ENCODE assay signal across 26 cellular contexts in the genomic region with DNA sequence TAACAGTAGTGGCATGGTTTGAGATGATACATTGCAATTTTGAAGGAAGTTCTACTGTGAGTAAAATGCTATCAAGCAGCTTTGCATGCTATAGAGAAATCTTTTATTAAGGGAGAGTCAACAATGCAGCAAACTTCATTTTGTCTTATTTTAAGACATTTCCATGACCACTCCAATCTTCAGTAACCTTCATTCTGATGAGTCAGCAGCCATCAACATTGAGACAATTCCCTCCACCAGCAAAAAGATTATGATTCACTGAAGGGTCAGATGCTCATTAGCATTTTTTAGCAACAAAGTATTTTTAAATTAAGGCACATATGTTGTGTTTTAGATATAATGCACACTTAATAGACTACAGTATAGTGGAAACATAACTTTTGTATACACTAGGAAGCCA.
DNase-seq lines count a peak whose midpoint lies in the region; ATAC-seq, FAIRE-seq and TF ChIP-seq lines count a peak whose summit lies in the region.
"Had no signal": no experiment of that assay in that cellular context is flagged by ENCODE, and none has a peak within 500 bp of the region (broad histone marks: within the 10 kb centered on the region; RNA-seq: fewer than 3 reads in every experiment).

No MANE protein-coding gene starts in this region.

- H3K4me2 ChIP-seq in HepG2 (ENCODE audit: low read depth, low read length): no peak overlapping the region
- H3K4me2 ChIP-seq in IMR-90 (ENCODE audit: low read depth, low read length): no peak overlapping the region
- H3K4me2 ChIP-seq: BLaER1 had no signal

- peaks cover 1 to 19% (median 8%) of the 10 kb centered on the region in 8 donors for H3K9me3 Mint-ChIP-seq in CD4-positive, alpha-beta memory T cell
- H3K9me3 Mint-ChIP-seq: CD8-positive, alpha-beta T cell had no signal

- no peak overlapping the region for H3K27ac Mint-ChIP-seq in CD4-positive, alpha-beta memory T cell
- H3K27ac Mint-ChIP-seq: CD14-positive monocyte; CD8-positive, alpha-beta T cell had no signal

- FAIRE-seq in HepG2 (lab: Jason Lieb, UNC): no peak
- FAIRE-seq: GM12878, GM12892, GM18507, GM19239 had no signal

- no peak overlapping the region for H2BK15ac ChIP-seq in IMR-90 (ENCODE audit: low read depth, low read length)

- H3K36me3 Mint-ChIP-seq in CD4-positive, alpha-beta memory T cell: no peaks in the 10 kb centered on the region
- H3K36me3 Mint-ChIP-seq: CD14-positive monocyte; CD4-positive, CD25-positive, alpha-beta regulatory T cell; CD8-positive, alpha-beta T cell had no signal

- H2BK5ac ChIP-seq in IMR-90 (ENCODE audit: low read depth, low read length, poor library complexity, severe bottlenecking): no peak overlapping the region

- H3K4me3 ChIP-seq in HepG2 (replicated peaks in 1 of 3; ENCODE audit: insufficient read depth in 1 of 3, low read depth in 2 of 3, low read length in 3 of 3) (no peak overlapping the region), right lobe of liver (no peak overlapping the region), IMR-90 (ENCODE audit: insufficient read depth, low read depth, low read length) (no peak overlapping the region)
- H3K4me3 ChIP-seq in CD4-positive, alpha-beta memory T cell (ENCODE audit: low read length in 2 of 2): no peak overlapping the region
- H3K4me3 ChIP-seq: BLaER1, GM12878 had no signal

- H3K4me3 Mint-ChIP-seq in CD4-positive, alpha-beta memory T cell: no peak overlapping the region
- H3K4me3 Mint-ChIP-seq: CD14-positive monocyte; CD4-positive, CD25-positive, alpha-beta regulatory T cell; CD8-positive, alpha-beta T cell had no signal

- no peak overlapping the region for H3K9ac ChIP-seq in HepG2 (ENCODE audit: insufficient read depth, low read depth, low read length)
- H3K9ac ChIP-seq in IMR-90 (ENCODE audit: low read depth, low read length): no peak overlapping the region
- H3K9ac ChIP-seq: BLaER1 had no signal

- H2BK20ac ChIP-seq in IMR-90 (ENCODE audit: low read depth, low read length): no peak overlapping the region

- H3K23ac ChIP-seq in IMR-90 (ENCODE audit: low read depth, low read length): no peak overlapping the region

- no peak overlapping the region for H2AK9ac ChIP-seq in IMR-90 (replicated peaks; ENCODE audit: low read depth, low read length, poor library complexity)

- TF ChIP-seq EP300 in HepG2 (IDR thresholded peaks at IDR 0.05; ENCODE audit: low read depth in 2 of 2, low read length in 2 of 2) (no peak), HepG2 (CRISPR knock-in tag; IDR thresholded peaks at IDR 0.05; ENCODE audit: borderline replicate concordance) (no peak)

- no peak overlapping the region for H3K4ac ChIP-seq in IMR-90 (ENCODE audit: low read depth, low read length)

- H4K5ac ChIP-seq in IMR-90 (ENCODE audit: low read depth, low read length): no peak overlapping the region

- no peaks in the 10 kb centered on the region for H3K79me2 ChIP-seq in HepG2 (ENCODE audit: insufficient read depth, low read length)

- H2AFZ ChIP-seq in HepG2 (ENCODE audit: low read length) (no peak overlapping the region), IMR-90 (replicated peaks; ENCODE audit: low read length, poor library complexity) (no peak overlapping the region)

- no TSS peak for BruUV-seq in HepG2 (replicated peaks; lab: Mats Ljungman, UMichigan)
- BruUV-seq in IMR-90 (replicated peaks; lab: Mats Ljungman, UMichigan): no TSS peak

- H3K27ac ChIP-seq in HepG2 (ENCODE audit: extremely low read length, insufficient read depth, low read length): no peak overlapping the region
- no peak overlapping the region for H3K27ac ChIP-seq in right lobe of liver
- no peak overlapping the region for H3K27ac ChIP-seq in IMR-90 (ENCODE audit: insufficient read depth, low read length)
- no peak overlapping the region for H3K27ac ChIP-seq in CD4-positive, alpha-beta memory T cell (ENCODE audit: low read depth, low read length)
- H3K27ac ChIP-seq: 22Rv1, BLaER1 had no signal

- ATAC-seq in HepG2 (no peak), right lobe of liver (no peak), IMR-90 (ENCODE audit: low read depth) (no peak), HG03159 (IDR thresholded peaks at IDR 0.05; ENCODE audit: unreplicated experiment) (no peak)
- ATAC-seq: CD8-positive, alpha-beta T cell; GM12878 had no signal

- H3K27me3 ChIP-seq in HepG2 (ENCODE audit: control insufficient read depth in 1 of 2, insufficient read depth in 2 of 2, low read length in 2 of 2) (no peaks in the 10 kb centered on the region), right lobe of liver (no peaks in the 10 kb centered on the region), IMR-90 (ENCODE audit: control insufficient read depth, insufficient read depth, low read length) (no peaks in the 10 kb centered on the region)
- no peaks in the 10 kb centered on the region for H3K27me3 ChIP-seq in CD4-positive, alpha-beta memory T cell (ENCODE audit: insufficient read depth, low read length)
- H3K27me3 ChIP-seq: BE2C, BLaER1 had no signal

- no peak overlapping the region for H3K14ac ChIP-seq in IMR-90 (replicated peaks; ENCODE audit: low read depth, low read length)

- no peaks in the 10 kb centered on the region for H3K27me3 Mint-ChIP-seq in CD4-positive, alpha-beta memory T cell
- H3K27me3 Mint-ChIP-seq: CD4-positive, CD25-positive, alpha-beta regulatory T cell had no signal

- dilution Hi-C loops in IMR-90 (cut with HindIII; ENCODE audit: low sequenced_read_pairs, unreplicated experiment): no loop called here

- intact Hi-C loops in HepG2 (cut with micrococcal nuclease; ENCODE audit: unreplicated experiment): no loop called here
- intact Hi-C loops in right lobe of liver (cut with DNase I): no loop called here
- intact Hi-C loops in IMR-90 (cut with micrococcal nuclease): no loop called here
- intact Hi-C loops in CD4-positive, alpha-beta memory T cell (cut with micrococcal nuclease): no loop called here

- H4K8ac ChIP-seq in IMR-90 (ENCODE audit: low read depth in 2 of 2, low read length in 2 of 2): no peak overlapping the region

- H3K4me1 Mint-ChIP-seq in CD4-positive, alpha-beta memory T cell: no peaks in the 10 kb centered on the region
- H3K4me1 Mint-ChIP-seq: CD14-positive monocyte; CD4-positive, CD25-positive, alpha-beta regulatory T cell had no signal

- no peak overlapping the region for H2AK5ac ChIP-seq in IMR-90 (ENCODE audit: low read depth, low read length)

- no peak for TF ChIP-seq CTCF in HepG2 (CRISPR knock-in tag; IDR thresholded peaks at IDR 0.05)
- no peak for TF ChIP-seq CTCF in right lobe of liver (IDR thresholded peaks at IDR 0.05)
- no peak for TF ChIP-seq CTCF in IMR-90 (conservative IDR thresholded peaks at IDR 0.05; ENCODE audit: low read depth, low read length)

- in situ Hi-C loops in HepG2 (cut with HindIII; ENCODE audit: extremely low pct_ligation_motif_present, low pct_unique_long_range_greater_than_20kb) (no loop called here), IMR-90 (cut with MboI; ENCODE audit: low sequenced_read_pairs) (no loop called here)

- no peaks in the 10 kb centered on the region for H3K9me3 ChIP-seq in HepG2 (ENCODE audit: low read length)
- H3K9me3 ChIP-seq in right lobe of liver: no peaks in the 10 kb centered on the region
- peaks cover 1% of the 10 kb centered on the region for H3K9me3 ChIP-seq in IMR-90 (ENCODE audit: control insufficient read depth, insufficient read depth, low read length)
- H3K9me3 ChIP-seq in CD4-positive, alpha-beta memory T cell (ENCODE audit: control insufficient read depth in 1 of 2, low read length in 2 of 2): peaks cover 0 to 4% of the 10 kb centered on the region in 2 donors
- H3K9me3 ChIP-seq: BE2C, BLaER1, Caco-2 had no signal

- CTCF ChIA-PET in HepG2 (lab: Yijun Ruan, JAX; ENCODE audit: low intra/inter-chr PET ratio, low total read pairs): no interaction called here
- CTCF ChIA-PET in IMR-90 (lab: Yijun Ruan, JAX): no interaction called here
- CTCF ChIA-PET in CD4-positive, alpha-beta memory T cell (lab: Charles Lee; ENCODE audit: partially characterized antibody): no interaction called here

- DNase-seq in HepG2 (ENCODE audit: low spot score): no peak
- no peak for DNase-seq in right lobe of liver
- no peak for DNase-seq in IMR-90
- DNase-seq in CD4-positive, alpha-beta memory T cell: no peak
- DNase-seq: ACHN; BE2C; C1 segment of cervical spinal cord; Caco-2; Calu3; CD4-positive, CD25-positive, alpha-beta regulatory T cell; CD8-positive, alpha-beta T cell; DMS 273 treated with DMSO at 0.1 percent for 48 hours; DMS153; DMS53; DMS79; DND-41; EL; GDM1 had no signal

- no peaks in the 10 kb centered on the region for H4K20me1 ChIP-seq in HepG2 (ENCODE audit: insufficient read depth, low read length)
- H4K20me1 ChIP-seq in IMR-90 (ENCODE audit: insufficient read depth, low read length): no peaks in the 10 kb centered on the region
- H4K20me1 ChIP-seq: BLaER1 had no signal

- no peak overlapping the region for H3K56ac ChIP-seq in IMR-90 (ENCODE audit: extremely low read depth, insufficient read depth, low read length)

- TF ChIP-seq RAD21 in HepG2 (CRISPR knock-in tag; IDR thresholded peaks at IDR 0.05) (no peak), IMR-90 (IDR thresholded peaks at IDR 0.05; ENCODE audit: low read length) (no peak)

- TF ChIP-seq POLR2A in HepG2 (IDR thresholded peaks at IDR 0.05; ENCODE audit: insufficient read depth in 1 of 2, low read depth in 2 of 2, low read length in 2 of 2): no peak
- no peak for TF ChIP-seq POLR2A in right lobe of liver (IDR thresholded peaks at IDR 0.05)
- no peak for TF ChIP-seq POLR2A in IMR-90 (IDR thresholded peaks at IDR 0.05; ENCODE audit: low read depth, low read length)

- no peak overlapping the region for H3K18ac ChIP-seq in IMR-90 (ENCODE audit: low read depth, low read length)

- H2BK120ac ChIP-seq in IMR-90 (ENCODE audit: low read depth, low read length): no peak overlapping the region

- H3K79me1 ChIP-seq in IMR-90 (ENCODE audit: low read depth in 1 of 2, low read length in 2 of 2): no peaks in the 10 kb centered on the region

- H3K36me3 ChIP-seq in HepG2 (replicated peaks in 1 of 2; ENCODE audit: control insufficient read depth in 1 of 2, insufficient read depth in 2 of 2, low read length in 2 of 2) (no peaks in the 10 kb centered on the region), right lobe of liver (no peaks in the 10 kb centered on the region), IMR-90 (ENCODE audit: control insufficient read depth, insufficient read depth, low read length) (no peaks in the 10 kb centered on the region)
- H3K36me3 ChIP-seq in CD4-positive, alpha-beta memory T cell (ENCODE audit: insufficient read depth, low read length): no peaks in the 10 kb centered on the region
- H3K36me3 ChIP-seq: BE2C, BLaER1 had no signal

- no peak overlapping the region for H4K91ac ChIP-seq in IMR-90 (ENCODE audit: insufficient read depth, low read depth, low read length)

- no peaks in the 10 kb centered on the region for H3K9me1 ChIP-seq in IMR-90 (ENCODE audit: insufficient read depth, low read length)

- no peaks in the 10 kb centered on the region for H3K4me1 ChIP-seq in HepG2 (ENCODE audit: insufficient read depth, low read length)
- no peaks in the 10 kb centered on the region for H3K4me1 ChIP-seq in right lobe of liver
- no peaks in the 10 kb centered on the region for H3K4me1 ChIP-seq in IMR-90 (ENCODE audit: control insufficient read depth, insufficient read depth, low read length)
- no peaks in the 10 kb centered on the region for H3K4me1 ChIP-seq in CD4-positive, alpha-beta memory T cell (ENCODE audit: insufficient read depth, low read length)
- H3K4me1 ChIP-seq: BE2C, BLaER1, Caco-2 had no signal

- POLR2A ChIA-PET in HepG2 (lab: Yijun Ruan, JAX) (no interaction called here), IMR-90 (lab: Charles Lee; ENCODE audit: unreplicated experiment) (no interaction called here)
- POLR2A ChIA-PET in CD4-positive, alpha-beta memory T cell (lab: Charles Lee; ENCODE audit: partially characterized antibody): no interaction called here
